Comparison of ENCODE assay signal across 8 cellular contexts in the genomic region with DNA sequence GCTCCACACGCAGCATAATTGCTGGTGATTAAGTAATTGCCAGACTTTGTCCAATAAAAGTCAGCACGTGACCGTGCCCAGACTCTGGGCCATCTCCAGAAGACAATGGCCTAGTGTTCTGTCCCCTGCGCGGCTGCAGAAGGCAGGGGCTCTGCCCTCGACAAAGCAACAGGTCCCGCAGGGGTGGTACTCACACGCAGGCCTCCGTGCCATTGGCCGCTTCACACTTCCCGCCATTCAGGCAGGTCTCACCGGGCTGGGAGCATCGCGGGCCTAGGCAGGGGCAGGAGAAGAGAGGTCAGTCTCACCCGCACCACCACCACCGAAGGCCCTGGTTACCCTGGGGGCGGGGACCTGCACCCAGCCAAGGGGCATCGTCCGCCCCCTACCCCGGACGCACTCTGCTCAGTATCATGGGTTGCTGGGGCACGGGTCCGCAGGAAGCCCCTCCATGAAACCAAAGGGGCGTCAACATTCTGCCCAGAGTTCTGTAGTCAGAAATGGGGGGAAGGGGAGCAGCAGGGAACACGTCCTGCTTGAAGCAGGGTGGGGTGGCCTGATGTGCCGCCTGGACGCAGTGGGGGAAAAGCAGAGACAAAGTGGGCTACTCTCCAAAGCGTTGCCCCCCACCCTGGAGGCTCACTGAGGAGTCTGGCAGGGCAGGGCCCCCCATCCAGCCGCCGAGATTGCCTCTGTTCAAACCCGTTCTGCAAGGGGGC. TPM values are rescaled to one million over a fixed set of nuclear protein-coding genes. Genes with fewer than 3 reads are reported as not detected.
DNase-seq lines count a peak whose midpoint lies in the region; ATAC-seq, FAIRE-seq and TF ChIP-seq lines count a peak whose summit lies in the region.

No MANE protein-coding gene starts in this region.

- H3K36me3 Mint-ChIP-seq in activated CD4-positive, alpha-beta memory T cell treated with anti-CD3 and anti-CD28 coated beads for 36 hours = peaks cover 22% of the 10 kb centered on the region

- peaks cover 59% of the 10 kb centered on the region for H3K4me1 Mint-ChIP-seq in activated CD4-positive, alpha-beta memory T cell treated with anti-CD3 and anti-CD28 coated beads for 36 hours (ENCODE audit: low read depth)

- H3K27me3 ChIP-seq in right cardiac atrium (ENCODE audit: control insufficient read depth, insufficient read depth) = no peaks in the 10 kb centered on the region
- no peaks in the 10 kb centered on the region for H3K27me3 ChIP-seq in psoas muscle (ENCODE audit: insufficient read depth in 3 of 3, low read length in 2 of 3)

- no peaks in the 10 kb centered on the region for H3K27me3 Mint-ChIP-seq in activated CD4-positive, alpha-beta memory T cell treated with anti-CD3 and anti-CD28 coated beads for 36 hours

- WGBS in right cardiac atrium = 32% methylated on average over 31 of the region's 31 CpGs
- 45 to 55% (median 50%) methylated on average over 30 to 31 of the region's 31 CpGs for WGBS in psoas muscle, 3 donors

- peak overlapping the region; percentile 89 for H3K4me3 ChIP-seq in GM12865 (ENCODE audit: low read depth, low read length)
- peak overlapping the region; percentile 89 for H3K4me3 ChIP-seq in right cardiac atrium (ENCODE audit: low read length)
- peak overlapping the region; percentile 78 for H3K4me3 ChIP-seq in psoas muscle

- TF ChIP-seq CTCF in GM12865 (IDR thresholded peaks at IDR 0.05; ENCODE audit: insufficient read depth, low read depth, low read length, missing control alignments) = no peak
- TF ChIP-seq CTCF in psoas muscle (IDR thresholded peaks at IDR 0.05) = no peak
- no peak for TF ChIP-seq CTCF in D721Med (IDR thresholded peaks at IDR 0.05; ENCODE audit: insufficient read depth, missing control alignments)

- H3K4me1 ChIP-seq in right cardiac atrium (ENCODE audit: control insufficient read depth, insufficient read depth, low read length) (peaks cover 11% of the 10 kb centered on the region), psoas muscle (peaks cover 18% of the 10 kb centered on the region)

- CTCF ChIA-PET in activated CD4-positive, alpha-beta memory T cell treated with anti-CD3 and anti-CD28 coated beads for 36 hours (lab: Charles Lee) = interaction anchor here (0.9 to 1.0 kb wide), 2 partner anchors 58 to 59 kb away, joined by 3 read pairs; no protein-coding TSS in a partner anchor

- no peaks in the 10 kb centered on the region for H3K9me3 Mint-ChIP-seq in activated CD4-positive, alpha-beta memory T cell treated with anti-CD3 and anti-CD28 coated beads for 36 hours

- intact Hi-C loops in activated CD4-positive, alpha-beta memory T cell treated with anti-CD3 and anti-CD28 coated beads for 36 hours (cut with micrococcal nuclease) = loop anchor here (10.0 kb wide), 2 partner anchors 299 to 429 kb away; a partner anchor contains a TSS
- intact Hi-C loops in right cardiac atrium (cut with DNase I) (loop anchor here in 1 of 4 donors (5.0 kb wide), 1 partner anchor 42 kb away; no protein-coding TSS in a partner anchor), psoas muscle (cut with DNase I) (loop anchor here in 1 of 2 donors (5.0 kb wide), 1 partner anchor 73 kb away; no protein-coding TSS in a partner anchor)

- H3K27ac ChIP-seq in right cardiac atrium (ENCODE audit: low read length) (peak overlapping the region; percentile 41), psoas muscle (no peak overlapping the region)

- no peak for FAIRE-seq in D721Med (lab: Jason Lieb, UNC)

- DNase-seq in GM12865 (ENCODE audit: low read depth) (no peak), right cardiac atrium (peak; percentile 75 to 85 (median 83)), psoas muscle (no peak), D721Med (ENCODE audit: insufficient read length, low spot score) (no peak), NCI-H345 (lab: John Stamatoyannopoulos, UW) (no peak), iPS-NIHi11 (ENCODE audit: low spot score) (no peak)
- DNase-seq in activated CD4-positive, alpha-beta memory T cell treated with anti-CD3 and anti-CD28 coated beads for 36 hours = no peak

- H3K36me3 ChIP-seq in psoas muscle (ENCODE audit: insufficient read depth in 1 of 2, low read depth in 1 of 2) = peaks cover 0 to 13% of the 10 kb centered on the region in 2 donors

- H3K27ac Mint-ChIP-seq in activated CD4-positive, alpha-beta memory T cell treated with anti-CD3 and anti-CD28 coated beads for 36 hours = peak overlapping the region; percentile 54

- peak in 1 of 2 donors; percentile 1 for ATAC-seq in right cardiac atrium
- no peak for ATAC-seq in psoas muscle
- no peak for ATAC-seq in GM18498 (IDR thresholded peaks at IDR 0.05; ENCODE audit: unreplicated experiment)

- POLR2A ChIA-PET in activated CD4-positive, alpha-beta memory T cell treated with anti-CD3 and anti-CD28 coated beads for 36 hours (lab: Charles Lee) = interaction anchor here (1.1 kb wide), 1 partner anchor 11 kb away, joined by 10 read pairs; no protein-coding TSS in a partner anchor

- peak overlapping the region; percentile 96 for H3K4me3 Mint-ChIP-seq in activated CD4-positive, alpha-beta memory T cell treated with anti-CD3 and anti-CD28 coated beads for 36 hours

- H3K9me3 ChIP-seq in right cardiac atrium (ENCODE audit: control insufficient read depth, low read length) = no peaks in the 10 kb centered on the region
- H3K9me3 ChIP-seq in psoas muscle = no peaks in the 10 kb centered on the region

RNA-seq across cellular contexts. Expression of a gene that starts 1.9 kb away (rescaled TPM):
- total RNA-seq in activated CD4-positive, alpha-beta memory T cell treated with anti-CD3 and anti-CD28 coated beads for 36 hours = 10 to 100 TPM; 67.0 to 68.3 TPM
- total RNA-seq in right cardiac atrium = 10 to 100 TPM; 20.4 to 31.9 (median 29.4) TPM
- 10.8 TPM for polyA plus RNA-seq in right cardiac atrium
- total RNA-seq in psoas muscle = 10 to 100 TPM in 3 of 4 donors, 1 to 10 TPM in 1; 8.7 to 15.4 (median 12.3) TPM
- polyA plus RNA-seq in psoas muscle = 1 to 10 TPM; 1.8 to 3.8 (median 2.9) TPM

Comparison
In these comparisons a context has a peak if more than half of its experiments do, and no peak if none do; other contexts are left out.
1. DNase-seq: peak in right cardiac atrium (3 of 3); none in GM12865 (single experiment), activated CD4-positive, alpha-beta memory T cell treated with anti-CD3 and anti-CD28 coated beads for 36 hours (single experiment), psoas muscle (0 of 2), D721Med (single experiment), NCI-H345 (single experiment) and iPS-NIHi11 (single experiment).
2. Peak in every context shown above with its lines, with median percentiles within 50 percentile points of each other: H3K4me3 ChIP-seq.